ENCODE assay signal across 12 cellular contexts in genomic region chr1:165910764-165911421, GRCh38.
DNase-seq lines count a peak whose midpoint lies in the region; FAIRE-seq and TF ChIP-seq lines count a peak whose summit lies in the region.
"Had no signal": no experiment of that assay in that cellular context is flagged by ENCODE, and none has a peak within 500 bp of the region (broad histone marks: within the 10 kb centered on the region; RNA-seq: fewer than 3 reads in every experiment).

No MANE protein-coding gene starts in this region.

- peak overlapping the region in 1 of 2 donors; percentile 71 for H3K27ac ChIP-seq in kidney (ENCODE audit: low read depth in 2 of 2, low read length in 2 of 2)

- H3K4me1 ChIP-seq in Caco-2 (peaks cover 20% of the 10 kb centered on the region), kidney (ENCODE audit: control insufficient read depth in 1 of 2, insufficient read depth in 1 of 2, low read depth in 1 of 2, low read length in 2 of 2) (peaks cover 6 to 20% of the 10 kb centered on the region in 2 donors)

- H3K4me3 Mint-ChIP-seq in Caco-2 (ENCODE audit: unreplicated experiment): no peak overlapping the region
- H3K4me3 Mint-ChIP-seq: effector memory CD8-positive, alpha-beta T cell had no signal

- H3K9me3 ChIP-seq in Caco-2 (no peaks in the 10 kb centered on the region), kidney (ENCODE audit: control insufficient read depth in 1 of 2, low read length in 2 of 2) (no peaks in the 10 kb centered on the region)

- H3K27me3 ChIP-seq in Caco-2 (replicated peaks; ENCODE audit: control insufficient read depth, insufficient read depth, low read length): no peaks in the 10 kb centered on the region

- peaks cover 16% of the 10 kb centered on the region for H3K4me1 Mint-ChIP-seq in Caco-2 (ENCODE audit: low read depth, unreplicated experiment)

- no peaks in the 10 kb centered on the region for H3K9me3 Mint-ChIP-seq in Caco-2 (ENCODE audit: unreplicated experiment)
- H3K9me3 Mint-ChIP-seq: effector memory CD8-positive, alpha-beta T cell had no signal

- no peak for TF ChIP-seq CTCF in Caco-2 (IDR thresholded peaks at IDR 0.05; ENCODE audit: insufficient read depth in 1 of 2, low read depth in 1 of 2, low read length in 1 of 2, severe bottlenecking in 1 of 2, unreplicated experiment in 1 of 2)
- TF ChIP-seq CTCF in choroid plexus epithelial cell (conservative IDR thresholded peaks at IDR 0.05; ENCODE audit: low read depth, low read length): no peak
- TF ChIP-seq CTCF in kidney (IDR thresholded peaks at IDR 0.05; ENCODE audit: borderline replicate concordance, extremely low read depth, insufficient read depth): no peak

- DNase-seq in Caco-2 (peak; percentile 35 to 66), choroid plexus epithelial cell (ENCODE audit: low read depth) (peak; percentile 73), kidney (peak; percentile 77), posterior vena cava (ENCODE audit: low spot score) (peak; percentile 85), NCI-H1105 (lab: John Stamatoyannopoulos, UW) (no peak), NCI-H2081 (lab: John Stamatoyannopoulos, UW) (no peak), OCI-M2 (lab: John Stamatoyannopoulos, UW; ENCODE audit: unreplicated experiment) (no peak), OCI-M1 (lab: John Stamatoyannopoulos, UW) (no peak)
- DNase-seq: effector memory CD8-positive, alpha-beta T cell; KBM-7; NCI-H226 had no signal

- no peak overlapping the region for H3K9ac ChIP-seq in kidney (ENCODE audit: low read length in 2 of 2)

- H3K36me3 ChIP-seq in Caco-2 (ENCODE audit: control insufficient read depth, insufficient read depth, low read length) (peaks cover 5% of the 10 kb centered on the region), kidney (ENCODE audit: control insufficient read depth in 1 of 2, insufficient read depth in 2 of 2, low read length in 2 of 2) (no peaks in the 10 kb centered on the region)

- H3K4me3 ChIP-seq in Caco-2 (ENCODE audit: low read depth, low read length) (no peak overlapping the region), choroid plexus epithelial cell (ENCODE audit: low read depth, low read length) (no peak overlapping the region), kidney (ENCODE audit: low read length in 2 of 2) (peak overlapping the region in 1 of 2 donors; percentile 12)

- no TSS peak for BruUV-seq in Caco-2 (replicated peaks; lab: Mats Ljungman, UMichigan)

- H3K27me3 Mint-ChIP-seq in Caco-2 (ENCODE audit: insufficient read depth, unreplicated experiment): no peaks in the 10 kb centered on the region
- H3K27me3 Mint-ChIP-seq: effector memory CD8-positive, alpha-beta T cell had no signal

- intact Hi-C loops in Caco-2 (cut with micrococcal nuclease; ENCODE audit: unreplicated experiment): loop anchor here (10.0 kb wide), 1 partner anchor 506 kb away; no protein-coding TSS in a partner anchor
- intact Hi-C loops in kidney (cut with DNase I): loop anchor here (5.0 to 10.0 kb wide), 2 partner anchors 176 to 309 kb away; no protein-coding TSS in a partner anchor
- intact Hi-C loops in posterior vena cava (cut with DNase I): loop anchor here in 1 of 2 donors (5.0 to 10.0 kb wide), 3 partner anchors 196 to 516 kb away; no protein-coding TSS in a partner anchor

- peaks cover 38% of the 10 kb centered on the region for H3K36me3 Mint-ChIP-seq in Caco-2 (ENCODE audit: insufficient read depth, unreplicated experiment)

- CTCF ChIA-PET in Caco-2 (lab: Charles Lee): no interaction called here

- POLR2A ChIA-PET in Caco-2 (lab: Charles Lee): no interaction called here

- peak overlapping the region; percentile 25 for H3K27ac Mint-ChIP-seq in Caco-2 (ENCODE audit: unreplicated experiment)

- no peak for FAIRE-seq in kidney (lab: Jason Lieb, UNC)
- FAIRE-seq: GM12892 had no signal

Comparison
In these comparisons a context has a peak if more than half of its experiments do, and no peak if none do; other contexts are left out.
1. DNase-seq: peak in Caco-2 (2 of 2), choroid plexus epithelial cell (single experiment), kidney (single experiment) and posterior vena cava (single experiment); none in NCI-H1105 (single experiment), NCI-H2081 (0 of 2), OCI-M2 (single experiment) and OCI-M1 (single experiment).